Comparison of ENCODE assay signal across 22 cellular contexts in the genomic region with DNA sequence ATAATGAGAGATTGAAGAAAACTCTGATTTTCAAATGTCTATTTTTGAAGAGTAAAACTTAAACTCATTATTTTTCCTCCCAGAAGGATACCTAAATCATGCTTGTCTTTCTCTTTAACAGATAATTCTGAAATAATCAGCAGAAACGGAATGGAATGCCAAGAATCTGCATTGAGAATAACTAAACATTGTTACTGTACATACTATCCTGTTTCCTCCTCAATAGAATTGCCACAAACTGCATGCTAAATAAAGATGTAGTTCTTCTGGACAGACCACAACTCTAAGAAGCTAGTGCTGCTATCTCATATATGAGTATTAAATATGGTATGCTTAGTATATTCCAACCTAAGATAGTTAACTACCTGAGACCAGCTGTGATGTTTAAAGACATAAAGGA. TPM values are rescaled to one million over a fixed set of nuclear protein-coding genes. Genes with fewer than 3 reads are reported as not detected.
DNase-seq lines count a peak whose midpoint lies in the region; ATAC-seq and TF ChIP-seq lines count a peak whose summit lies in the region.
"Had no signal": no experiment of that assay in that cellular context is flagged by ENCODE, and none has a peak within 500 bp of the region (broad histone marks: within the 10 kb centered on the region; RNA-seq: fewer than 3 reads in every experiment).

No MANE protein-coding gene starts in this region.

- H3K4me1 Mint-ChIP-seq in type B pancreatic cell (ENCODE audit: unreplicated experiment), result peaks cover 11% of the 10 kb centered on the region
- peaks cover 2% of the 10 kb centered on the region for H3K4me1 Mint-ChIP-seq in activated CD4-positive, alpha-beta memory T cell treated with anti-CD3 and anti-CD28 coated beads for 36 hours (ENCODE audit: low read depth)

- H3K4me3 ChIP-seq in SK-N-SH (ENCODE audit: low read depth in 2 of 2, low read length in 1 of 2), result no peak overlapping the region
- no peak overlapping the region for H3K4me3 ChIP-seq in fibroblast of the aortic adventitia (ENCODE audit: low read depth, low read length)
- no peak overlapping the region for H3K4me3 ChIP-seq in adrenal gland
- H3K4me3 ChIP-seq: GM12878, GM23248, PC-9 had no signal

- H3K9me2 ChIP-seq in SK-N-SH, result no peaks in the 10 kb centered on the region

- peak overlapping the region; percentile 25 for H3K27ac Mint-ChIP-seq in type B pancreatic cell
- no peak overlapping the region for H3K27ac Mint-ChIP-seq in activated CD4-positive, alpha-beta memory T cell treated with anti-CD3 and anti-CD28 coated beads for 36 hours
- H3K27ac Mint-ChIP-seq: CD4-positive, alpha-beta memory T cell had no signal

- peaks cover 68% of the 10 kb centered on the region for H3F3A ChIP-seq in SK-N-SH (replicated peaks; ENCODE audit: insufficient read depth)

- no peak overlapping the region for H3K4me3 Mint-ChIP-seq in type B pancreatic cell
- H3K4me3 Mint-ChIP-seq in activated CD4-positive, alpha-beta memory T cell treated with anti-CD3 and anti-CD28 coated beads for 36 hours, result no peak overlapping the region
- H3K4me3 Mint-ChIP-seq: CD4-positive, alpha-beta memory T cell had no signal

- intact Hi-C loops in activated CD4-positive, alpha-beta memory T cell treated with anti-CD3 and anti-CD28 coated beads for 36 hours (cut with micrococcal nuclease), result no loop called here
- intact Hi-C loops in adrenal gland (cut with DNase I), result no loop called here

- no peaks in the 10 kb centered on the region for H3K9me3 ChIP-seq in SK-N-SH
- peaks cover 0 to 3% (median 0%) of the 10 kb centered on the region in 3 donors for H3K9me3 ChIP-seq in adrenal gland (replicated peaks in 1 of 3)

- no peak overlapping the region for H3K4me2 ChIP-seq in SK-N-SH
- H3K4me2 ChIP-seq: KMS-11, PC-9 had no signal

- ATAC-seq in SK-N-SH treated with all-trans-retinoic acid at 6 μM for 48 hours, result peak; percentile 46
- ATAC-seq: GM12878, HepG2 had no signal

- peaks cover 15% of the 10 kb centered on the region for H3K79me2 ChIP-seq in SK-N-SH (ENCODE audit: insufficient read depth)

- no peaks in the 10 kb centered on the region for H3K27me3 Mint-ChIP-seq in type B pancreatic cell
- H3K27me3 Mint-ChIP-seq in activated CD4-positive, alpha-beta memory T cell treated with anti-CD3 and anti-CD28 coated beads for 36 hours, result no peaks in the 10 kb centered on the region
- H3K27me3 Mint-ChIP-seq: CD4-positive, alpha-beta memory T cell had no signal

- DNase-seq in SK-N-SH (no peak), SK-MEL-5 (ENCODE audit: low read depth, low spot score) (peak; percentile 26), fibroblast of the aortic adventitia (ENCODE audit: low read depth) (peak; percentile 35), type B pancreatic cell (ENCODE audit: extremely low spot score, unreplicated experiment) (no peak), HEK293T (ENCODE audit: extremely low spot score) (no peak), adrenal gland (no peak)
- DNase-seq in activated CD4-positive, alpha-beta memory T cell treated with anti-CD3 and anti-CD28 coated beads for 36 hours, result no peak
- DNase-seq: CD4-positive, alpha-beta memory T cell; DMS79; GDM1; GM23248; NCI-H1048; NCI-H146; NCI-H2081; NCI-H510A treated with DMSO at 0.1 percent for 48 hours; NCI-H82; PC-9 had no signal

- H3K36me3 ChIP-seq in SK-N-SH (replicated peaks in 1 of 2; ENCODE audit: control insufficient read depth in 1 of 2, insufficient read depth in 2 of 2, low read length in 1 of 2), result peaks cover 46 to 70% of the 10 kb centered on the region in 2 experiments
- peaks cover 0 to 24% of the 10 kb centered on the region in 2 donors for H3K36me3 ChIP-seq in adrenal gland (replicated peaks in 1 of 2)

- H3K9ac ChIP-seq in SK-N-SH, result no peak overlapping the region
- H3K9ac ChIP-seq: GM23248, KMS-11 had no signal

- H3K27me3 ChIP-seq in SK-N-SH (ENCODE audit: insufficient read depth), result no peaks in the 10 kb centered on the region
- H3K27me3 ChIP-seq in adrenal gland, result no peaks in the 10 kb centered on the region

- no peak overlapping the region for H2AFZ ChIP-seq in SK-N-SH (ENCODE audit: low read depth)
- H2AFZ ChIP-seq: GM23248, PC-9 had no signal

- in situ Hi-C loops in SK-MEL-5 (cut with HindIII; ENCODE audit: low pct_unique_long_range_greater_than_20kb, low sequenced_read_pairs), result no loop called here

- CTCF ChIA-PET in SK-N-SH (lab: Yijun Ruan, JAX) (interaction anchor here (1.0 kb wide), 1 partner anchor 26 kb away, joined by 3 read pairs; no protein-coding TSS in a partner anchor), HEK293T (lab: Yijun Ruan, JAX) (interaction anchor here (0.7 kb wide), 1 partner anchor 13 kb away, joined by 3 read pairs; no protein-coding TSS in a partner anchor)
- CTCF ChIA-PET in activated CD4-positive, alpha-beta memory T cell treated with anti-CD3 and anti-CD28 coated beads for 36 hours (lab: Charles Lee), result interaction anchor here (1.1 kb wide), 2 partner anchors 14 to 31 kb away, joined by 3 to 4 read pairs; no protein-coding TSS in a partner anchor

- no peak for TF ChIP-seq POLR2A in adrenal gland (IDR thresholded peaks at IDR 0.05)

- H4K20me1 ChIP-seq in SK-N-SH (ENCODE audit: insufficient read depth), result peaks cover 2% of the 10 kb centered on the region; the same call in 1 of the 2 replicates

- H3K4me1 ChIP-seq in SK-N-SH (ENCODE audit: control insufficient read depth in 1 of 2, insufficient read depth in 2 of 2, low read depth in 1 of 2, low read length in 1 of 2), result peaks cover 7 to 28% of the 10 kb centered on the region in 2 experiments; a peak in 3 of 4 replicates
- H3K4me1 ChIP-seq in adrenal gland (replicated peaks in 1 of 2), result peaks cover 6 to 32% of the 10 kb centered on the region in 2 donors

- POLR2A ChIA-PET in SK-N-SH (lab: Yijun Ruan, JAX), result no interaction called here
- POLR2A ChIA-PET in activated CD4-positive, alpha-beta memory T cell treated with anti-CD3 and anti-CD28 coated beads for 36 hours (lab: Charles Lee), result no interaction called here
- POLR2A ChIA-PET in HEK293T (lab: Yijun Ruan, JAX), result no interaction called here

- peaks cover 26% of the 10 kb centered on the region for H3K36me3 Mint-ChIP-seq in type B pancreatic cell
- H3K36me3 Mint-ChIP-seq in activated CD4-positive, alpha-beta memory T cell treated with anti-CD3 and anti-CD28 coated beads for 36 hours, result peaks cover 11% of the 10 kb centered on the region

- 19% methylated on average over 1 of the region's 1 CpG for WGBS in SK-N-SH (ENCODE audit: low lambda C conversion rate)
- 15 to 27% (median 26%) methylated on average over 1 of the region's 1 CpG for WGBS in adrenal gland, 4 donors

- no peaks in the 10 kb centered on the region for H3K9me3 Mint-ChIP-seq in type B pancreatic cell
- H3K9me3 Mint-ChIP-seq in activated CD4-positive, alpha-beta memory T cell treated with anti-CD3 and anti-CD28 coated beads for 36 hours, result no peaks in the 10 kb centered on the region
- H3K9me3 Mint-ChIP-seq: CD4-positive, alpha-beta memory T cell had no signal

- H3K27ac ChIP-seq in SK-N-SH (ENCODE audit: low read depth in 2 of 2, low read length in 1 of 2) (no peak overlapping the region; a peak in 1 of 4 replicates), adrenal gland (no peak overlapping the region)
- H3K27ac ChIP-seq: 22Rv1, GM23248, KMS-11, PC-9 had no signal

- no peak for TF ChIP-seq RAD21 in SK-N-SH (IDR thresholded peaks at IDR 0.05; ENCODE audit: low read length)

- TF ChIP-seq EP300 in SK-N-SH (IDR thresholded peaks at IDR 0.05; ENCODE audit: borderline replicate concordance in 1 of 2, low read depth in 1 of 2, low read length in 1 of 2), result no peak

- TF ChIP-seq CTCF in SK-N-SH (IDR thresholded peaks at IDR 0.05) (no peak), fibroblast of the aortic adventitia (IDR thresholded peaks at IDR 0.05; ENCODE audit: insufficient read depth, low read length) (no peak), type B pancreatic cell (conservative IDR thresholded peaks at IDR 0.05) (no peak), adrenal gland (IDR thresholded peaks at IDR 0.05) (no peak)

TF ChIP-seq in SK-N-SH treated with all-trans-retinoic acid at 6 μM for 48 hours, 23 proteins besides CTCF, POLR2A, EP300 and RAD21 (continues in another document):
- no peak for TF ChIP-seq RARB (CRISPR knock-in tag; IDR thresholded peaks at IDR 0.05)
- TF ChIP-seq ZNF8 (CRISPR knock-in tag; IDR thresholded peaks at IDR 0.05), result no peak
- TF ChIP-seq SNAI2 (CRISPR knock-in tag; IDR thresholded peaks at IDR 0.05), result no peak
- TF ChIP-seq TCF4 (CRISPR knock-in tag; IDR thresholded peaks at IDR 0.05; ENCODE audit: borderline replicate concordance), result no peak

TF ChIP-seq in SK-N-SH, 30 proteins besides CTCF, POLR2A, EP300 and RAD21 (continues in another document):
- TF ChIP-seq JUND (IDR thresholded peaks at IDR 0.05), result no peak
- TF ChIP-seq FOXJ3 (CRISPR knock-in tag; IDR thresholded peaks at IDR 0.05), result no peak

TF ChIP-seq in HEK293T, 16 proteins besides CTCF, POLR2A, EP300 and RAD21 (continues in another document):
- no peak for TF ChIP-seq SP1 (IDR thresholded peaks at IDR 0.05)
- no peak for TF ChIP-seq CTBP1 (IDR thresholded peaks at IDR 0.05; ENCODE audit: borderline replicate concordance)
- TF ChIP-seq TARDBP (IDR thresholded peaks at IDR 0.05), result no peak
- TF ChIP-seq FOXM1 (IDR thresholded peaks at IDR 0.05; ENCODE audit: borderline replicate concordance), result no peak
- no peak for TF ChIP-seq L3MBTL2 (conservative IDR thresholded peaks at IDR 0.05)
- TF ChIP-seq HDGF (IDR thresholded peaks at IDR 0.05; ENCODE audit: borderline replicate concordance), result no peak
- no peak for TF ChIP-seq ARNT (IDR thresholded peaks at IDR 0.05)
- no peak for TF ChIP-seq FOXA1 (IDR thresholded peaks at IDR 0.05)
- TF ChIP-seq ELF4 (IDR thresholded peaks at IDR 0.05), result no peak
- TF ChIP-seq FOXK2 (IDR thresholded peaks at IDR 0.05), result no peak
- TF ChIP-seq ZNF384 (IDR thresholded peaks at IDR 0.05), result no peak
- no peak for TF ChIP-seq NFRKB (IDR thresholded peaks at IDR 0.05)
- TF ChIP-seq SUZ12 (IDR thresholded peaks at IDR 0.05), result no peak

RNA-seq across cellular contexts. Expression of a gene that starts 42.8 kb away (rescaled TPM):
- 6.5 and 10.0 TPM in 2 replicates for polyA plus RNA-seq in SK-N-SH (2012; rRNA removed)
- polyA plus RNA-seq in SK-N-SH (2012; cell fraction: cytosol; rRNA removed), result 10.4 and 11.5 TPM in 2 replicates
- polyA plus RNA-seq in SK-N-SH (2012; cell fraction: nucleus; rRNA removed), result 3.7 and 8.1 TPM in 2 replicates
- total RNA-seq in SK-MEL-5 (2014; rRNA removed; shearing (Covaris generic)), result 28.3 and 28.4 TPM in 2 replicates
- polyA plus RNA-seq in SK-MEL-5 (2015; cell fraction: cytosol; rRNA removed), result 11.5 and 15.1 TPM in 2 replicates
- 12.5 and 13.6 TPM in 2 replicates for polyA plus RNA-seq in SK-MEL-5 (2015; cell fraction: nucleus; rRNA removed)
- 18.3 and 29.0 TPM in 2 replicates for total RNA-seq in fibroblast of the aortic adventitia (ENCODE audit: low replicate concordance)
- 29.7 and 37.5 TPM in 2 replicates for total RNA-seq in type B pancreatic cell (ENCODE audit: low replicate concordance)
- total RNA-seq in activated CD4-positive, alpha-beta memory T cell treated with anti-CD3 and anti-CD28 coated beads for 36 hours, result 10 to 100 TPM; 13.7 to 15.4 TPM
- 10 to 100 TPM; 13.0 to 37.9 (median 23.2) TPM for total RNA-seq in adrenal gland
- polyA plus RNA-seq in adrenal gland, result 10 to 100 TPM in 1 of 3 donors, 1 to 10 TPM in 2; 3.6 to 19.9 (median 4.8) TPM

Comparison
In these comparisons a context has a peak if more than half of its experiments do, and no peak if none do; other contexts are left out.
1. DNase-seq: peak in SK-MEL-5 (single experiment) and fibroblast of the aortic adventitia (single experiment); none in SK-N-SH (single experiment), type B pancreatic cell (single experiment), activated CD4-positive, alpha-beta memory T cell treated with anti-CD3 and anti-CD28 coated beads for 36 hours (single experiment), HEK293T (single experiment) and adrenal gland (0 of 7).